In genomic region chr7:106767073-106767472, GRCh38 we compare ENCODE assay signal across 1 cellular context.
TF ChIP-seq lines count a peak whose summit lies in the region.

No MANE protein-coding gene starts in this region.

TF ChIP-seq in SK-N-SH treated with all-trans-retinoic acid at 6 μM for 48 hours, 23 proteins besides CTCF, POLR2A, EP300 and RAD21 (continued from another document):
- TF ChIP-seq, protein P1, sequence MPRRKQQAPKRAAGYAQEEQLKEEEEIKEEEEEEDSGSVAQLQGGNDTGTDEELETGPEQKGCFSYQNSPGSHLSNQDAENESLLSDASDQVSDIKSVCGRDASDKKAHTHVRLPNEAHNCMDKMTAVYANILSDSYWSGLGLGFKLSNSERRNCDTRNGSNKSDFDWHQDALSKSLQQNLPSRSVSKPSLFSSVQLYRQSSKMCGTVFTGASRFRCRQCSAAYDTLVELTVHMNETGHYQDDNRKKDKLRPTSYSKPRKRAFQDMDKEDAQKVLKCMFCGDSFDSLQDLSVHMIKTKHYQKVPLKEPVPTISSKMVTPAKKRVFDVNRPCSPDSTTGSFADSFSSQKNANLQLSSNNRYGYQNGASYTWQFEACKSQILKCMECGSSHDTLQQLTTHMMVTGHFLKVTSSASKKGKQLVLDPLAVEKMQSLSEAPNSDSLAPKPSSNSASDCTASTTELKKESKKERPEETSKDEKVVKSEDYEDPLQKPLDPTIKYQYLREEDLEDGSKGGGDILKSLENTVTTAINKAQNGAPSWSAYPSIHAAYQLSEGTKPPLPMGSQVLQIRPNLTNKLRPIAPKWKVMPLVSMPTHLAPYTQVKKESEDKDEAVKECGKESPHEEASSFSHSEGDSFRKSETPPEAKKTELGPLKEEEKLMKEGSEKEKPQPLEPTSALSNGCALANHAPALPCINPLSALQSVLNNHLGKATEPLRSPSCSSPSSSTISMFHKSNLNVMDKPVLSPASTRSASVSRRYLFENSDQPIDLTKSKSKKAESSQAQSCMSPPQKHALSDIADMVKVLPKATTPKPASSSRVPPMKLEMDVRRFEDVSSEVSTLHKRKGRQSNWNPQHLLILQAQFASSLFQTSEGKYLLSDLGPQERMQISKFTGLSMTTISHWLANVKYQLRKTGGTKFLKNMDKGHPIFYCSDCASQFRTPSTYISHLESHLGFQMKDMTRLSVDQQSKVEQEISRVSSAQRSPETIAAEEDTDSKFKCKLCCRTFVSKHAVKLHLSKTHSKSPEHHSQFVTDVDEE (CRISPR knock-in tag; IDR thresholded peaks at IDR 0.05): no peak
- no peak for TF ChIP-seq POU6F1 (CRISPR knock-in tag; IDR thresholded peaks at IDR 0.05; ENCODE audit: borderline replicate concordance, low read depth)
- TF ChIP-seq PPARA (CRISPR knock-in tag; IDR thresholded peaks at IDR 0.05; ENCODE audit: borderline replicate concordance): no peak
- no peak for TF ChIP-seq ZC3H10 (CRISPR knock-in tag; IDR thresholded peaks at IDR 0.05)
- no peak for TF ChIP-seq ISL1 (CRISPR knock-in tag; IDR thresholded peaks at IDR 0.05)
- TF ChIP-seq CREB5 (CRISPR knock-in tag; IDR thresholded peaks at IDR 0.05; ENCODE audit: low read depth): no peak
- TF ChIP-seq TCF4 (CRISPR knock-in tag; IDR thresholded peaks at IDR 0.05; ENCODE audit: borderline replicate concordance): no peak
- TF ChIP-seq GLIS3 (CRISPR knock-in tag; IDR thresholded peaks at IDR 0.05): no peak
- no peak for TF ChIP-seq RARB (CRISPR knock-in tag; IDR thresholded peaks at IDR 0.05)
- no peak for TF ChIP-seq ARNTL (CRISPR knock-in tag; IDR thresholded peaks at IDR 0.05; ENCODE audit: borderline replicate concordance, low read depth)
- TF ChIP-seq ESRRG (CRISPR knock-in tag; IDR thresholded peaks at IDR 0.05): no peak
- TF ChIP-seq OSR1 (CRISPR knock-in tag; IDR thresholded peaks at IDR 0.05): no peak
